7 cellular contexts compared by ENCODE assay signal in the genomic region with DNA sequence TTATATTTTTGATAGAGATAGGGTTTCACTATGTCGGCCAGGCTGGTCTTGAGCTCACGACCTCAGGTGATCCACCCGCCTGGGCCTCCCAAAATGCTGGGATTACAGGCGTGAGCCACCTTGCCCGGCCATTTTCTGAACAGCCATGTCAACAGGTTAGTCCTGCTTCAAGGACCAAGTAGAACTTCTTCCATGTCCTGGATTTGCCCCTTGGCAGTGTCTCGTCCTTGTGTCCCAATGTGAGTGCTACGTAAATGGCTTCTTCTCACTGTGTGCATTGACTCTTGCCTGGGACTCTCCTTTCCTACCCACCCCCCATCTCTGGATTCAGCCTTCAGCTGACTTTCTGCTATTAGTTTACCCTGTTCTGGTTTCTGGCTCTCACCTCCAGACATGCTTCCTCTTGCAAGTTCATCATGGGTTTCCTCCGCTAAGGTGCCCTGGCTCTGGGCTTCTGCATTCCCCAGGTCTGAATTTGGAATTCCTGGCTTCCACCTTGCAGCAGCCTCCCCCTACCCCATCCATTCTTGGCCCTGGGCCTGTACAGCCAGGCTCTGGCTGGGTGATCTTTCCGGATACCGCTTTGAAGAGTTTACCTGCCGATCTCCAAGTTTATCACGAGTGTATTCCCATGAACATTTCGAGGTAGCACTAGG. TPM values are rescaled to one million over a fixed set of nuclear protein-coding genes. Genes with fewer than 3 reads are reported as not detected.
"Had no signal": no experiment of that assay in that cellular context is flagged by ENCODE, and none has a peak within 500 bp of the region (broad histone marks: within the 10 kb centered on the region; RNA-seq: fewer than 3 reads in every experiment).

No MANE protein-coding gene starts in this region.

- ATAC-seq: HCT116, K562 had no signal

- DNase-seq: GM23248, GOT3, H7, IMR-90, KG1 had no signal

RNA-seq across cellular contexts. Expression of gene IRF8, which starts 14.0 kb away (rescaled TPM):
- total RNA-seq: GM23248, IMR-90 had no signal
